Comparison of ENCODE assay signal across 1 cellular context in genomic region chr6:33880746-33881145, GRCh38.
TF ChIP-seq lines count a peak whose summit lies in the region.

No MANE protein-coding gene starts in this region.

TF ChIP-seq in HepG2, 621 proteins besides CTCF, POLR2A, EP300 and RAD21 (continued from another document):
- no peak for TF ChIP-seq ZNF318 (CRISPR knock-in tag; IDR thresholded peaks at IDR 0.05)
TF ChIP-seq in HepG2: peak in this region for 0.
